18 cellular contexts compared by ENCODE assay signal in genomic region chr10:11616021-11616420, GRCh38. TPM values are rescaled to one million over a fixed set of nuclear protein-coding genes. Genes with fewer than 3 reads are reported as not detected.
A peak's percentile ranks its signal among the peaks of the same experiment; 100 is the strongest.
DNase-seq lines count a peak whose midpoint lies in the region; ATAC-seq, FAIRE-seq and TF ChIP-seq lines count a peak whose summit lies in the region.
"Had no signal": no experiment of that assay in that cellular context is flagged by ENCODE, and none has a peak within 500 bp of the region (broad histone marks: within the 10 kb centered on the region; RNA-seq: fewer than 3 reads in every experiment).

No MANE protein-coding gene starts in this region.

- TF ChIP-seq EP300 in K562 (IDR thresholded peaks at IDR 0.05; ENCODE audit: low read length), result no peak

- TF ChIP-seq POLR2A in K562 (conservative IDR thresholded peaks at IDR 0.05), result no peak

- DNase-seq in CD8-positive, alpha-beta T cell, result no peak
- DNase-seq in LHCN-M2 (ENCODE audit: low read depth) (peak; percentile 22), K562 (ENCODE audit: extremely low read depth in 1 of 4, low spot score in 3 of 4) (no peak), mesothelial cell of epicardium (ENCODE audit: low spot score in 2 of 2, unreplicated experiment in 2 of 2) (no peak), urothelium cell line (ENCODE audit: low spot score) (no peak), DMS 273 treated with DMSO at 0.1 percent for 48 hours (lab: John Stamatoyannopoulos, UW) (no peak), HuH-7 (ENCODE audit: low spot score) (no peak)
- DNase-seq in activated CD8-positive, alpha-beta T cell treated with anti-CD3 and anti-CD28 coated beads for 36 hours, result no peak
- DNase-seq: DND-41, MG63, NCI-H1105, NCI-H2081 treated with DMSO at 0.1 percent for 48 hours had no signal

- H3K4me2 ChIP-seq in K562 (ENCODE audit: insufficient read depth, low read length), result no peak overlapping the region
- H3K4me2 ChIP-seq: A549; BLaER1 treated with 17β-estradiol and CSF1 and Interleukin-3, amounts not matched to agents 10 nM and 100 nM; GM23338 had no signal

- in situ Hi-C loops in K562 (cut with MboI), result no loop called here

- H3K36me3 Mint-ChIP-seq in CD8-positive, alpha-beta T cell, result peaks cover 2% of the 10 kb centered on the region
- no peaks in the 10 kb centered on the region for H3K36me3 Mint-ChIP-seq in mesothelial cell of epicardium
- H3K36me3 Mint-ChIP-seq in activated CD8-positive, alpha-beta T cell treated with anti-CD3 and anti-CD28 coated beads for 36 hours (ENCODE audit: low read depth), result peaks cover 1% of the 10 kb centered on the region

- peaks cover 14% of the 10 kb centered on the region for H3K4me1 ChIP-seq in CD8-positive, alpha-beta T cell (ENCODE audit: insufficient read depth, low read length)
- peaks cover 12 to 29% of the 10 kb centered on the region in 2 experiments for H3K4me1 ChIP-seq in K562 (replicated peaks in 1 of 2; ENCODE audit: control insufficient read depth in 2 of 2, insufficient read depth in 2 of 2, low read length in 2 of 2)
- H3K4me1 ChIP-seq: A549 had no signal

- FAIRE-seq in K562 (lab: Jason Lieb, UNC), result no peak
- no peak for FAIRE-seq in urothelium cell line (lab: Jason Lieb, UNC)
- FAIRE-seq: A549, G401.6 had no signal

- H3K9ac ChIP-seq in K562 (ENCODE audit: insufficient read depth in 1 of 2, low read depth in 2 of 2, low read length in 2 of 2), result no peak overlapping the region
- H3K9ac ChIP-seq: BLaER1 treated with 17β-estradiol and CSF1 and Interleukin-3, amounts not matched to agents 10 nM and 100 nM had no signal

- H3K9me3 Mint-ChIP-seq in CD8-positive, alpha-beta T cell, result peaks cover 7% of the 10 kb centered on the region
- H3K9me3 Mint-ChIP-seq in mesothelial cell of epicardium, result peaks cover 6% of the 10 kb centered on the region
- peaks cover 10% of the 10 kb centered on the region for H3K9me3 Mint-ChIP-seq in activated CD8-positive, alpha-beta T cell treated with anti-CD3 and anti-CD28 coated beads for 36 hours
- H3K9me3 Mint-ChIP-seq: GM23338 had no signal

- peak overlapping the region; percentile 86; the same call in 1 of the 2 replicates for H2AFZ ChIP-seq in K562 (ENCODE audit: low read depth, low read length)
- H2AFZ ChIP-seq: GM23338 had no signal

- ATAC-seq in CD8-positive, alpha-beta T cell, result no peak
- no peak for ATAC-seq in K562
- no peak for ATAC-seq in activated CD8-positive, alpha-beta T cell treated with anti-CD3 and anti-CD28 coated beads for 36 hours
- ATAC-seq: A549, GM23338, Panc1 had no signal

- H4K20me1 ChIP-seq in K562 (replicated peaks; ENCODE audit: control insufficient read depth, insufficient read depth, low read length), result no peaks in the 10 kb centered on the region
- H4K20me1 ChIP-seq: BLaER1 treated with 17β-estradiol and CSF1 and Interleukin-3, amounts not matched to agents 10 nM and 100 nM had no signal

- H3K9me1 ChIP-seq in K562 (ENCODE audit: control insufficient read depth, insufficient read depth, low read length), result no peaks in the 10 kb centered on the region

- CTCF ChIA-PET in CD8-positive, alpha-beta T cell (lab: Charles Lee), result interaction anchor here (0.6 to 0.9 kb wide), 2 partner anchors 10 to 143 kb away, joined by 3 read pairs; no protein-coding TSS in a partner anchor
- CTCF ChIA-PET in K562 (lab: Yijun Ruan, JAX; ENCODE audit: low intra/inter-chr PET ratio), result no interaction called here
- CTCF ChIA-PET in activated CD8-positive, alpha-beta T cell treated with anti-CD3 and anti-CD28 coated beads for 36 hours (lab: Charles Lee), result interaction anchor here (0.7 to 1.5 kb wide), 5 partner anchors 12 to 141 kb away, joined by 3 read pairs; no protein-coding TSS in a partner anchor

- POLR2A ChIA-PET in CD8-positive, alpha-beta T cell (lab: Charles Lee), result no interaction called here
- POLR2A ChIA-PET in K562 (lab: Yijun Ruan, JAX), result no interaction called here
- POLR2A ChIA-PET in activated CD8-positive, alpha-beta T cell treated with anti-CD3 and anti-CD28 coated beads for 36 hours (lab: Charles Lee), result no interaction called here

- H3K4me1 Mint-ChIP-seq in CD8-positive, alpha-beta T cell (ENCODE audit: low read depth), result peaks cover 24% of the 10 kb centered on the region
- H3K4me1 Mint-ChIP-seq in mesothelial cell of epicardium, result peaks cover 15% of the 10 kb centered on the region
- peaks cover 16% of the 10 kb centered on the region for H3K4me1 Mint-ChIP-seq in activated CD8-positive, alpha-beta T cell treated with anti-CD3 and anti-CD28 coated beads for 36 hours (ENCODE audit: low read depth)

- no peak overlapping the region for H3K27ac ChIP-seq in CD8-positive, alpha-beta T cell (ENCODE audit: low read depth, low read length)
- no peak overlapping the region for H3K27ac ChIP-seq in K562 (ENCODE audit: extremely low read depth, low read depth, low read length)
- H3K27ac ChIP-seq: A549; BLaER1 treated with 17β-estradiol and CSF1 and Interleukin-3, amounts not matched to agents 10 nM and 100 nM; SJSA1 had no signal

- no peak for TF ChIP-seq CTCF in CD8-positive, alpha-beta T cell (IDR thresholded peaks at IDR 0.05)
- no peak for TF ChIP-seq CTCF in K562 (IDR thresholded peaks at IDR 0.05 in 2 of 3, conservative IDR thresholded peaks at IDR 0.05 in 1 of 3; ENCODE audit: insufficient read depth in 2 of 3, low read depth in 1 of 3, low read length in 3 of 3)
- no peak for TF ChIP-seq CTCF in mesothelial cell of epicardium (IDR thresholded peaks at IDR 0.05; ENCODE audit: unreplicated experiment)
- TF ChIP-seq CTCF in activated CD8-positive, alpha-beta T cell treated with anti-CD3 and anti-CD28 coated beads for 36 hours (IDR thresholded peaks at IDR 0.05), result no peak

- no peak overlapping the region for H3K4me3 ChIP-seq in CD8-positive, alpha-beta T cell (ENCODE audit: low read depth, low read length)
- no peak overlapping the region for H3K4me3 ChIP-seq in K562
- H3K4me3 ChIP-seq: A549; BLaER1 treated with 17β-estradiol and CSF1 and Interleukin-3, amounts not matched to agents 10 nM and 100 nM; GM23338; MG63; SJSA1 had no signal

- H3K4me3 Mint-ChIP-seq in CD8-positive, alpha-beta T cell, result no peak overlapping the region
- H3K4me3 Mint-ChIP-seq in mesothelial cell of epicardium, result no peak overlapping the region
- no peak overlapping the region for H3K4me3 Mint-ChIP-seq in activated CD8-positive, alpha-beta T cell treated with anti-CD3 and anti-CD28 coated beads for 36 hours
- H3K4me3 Mint-ChIP-seq: GM23338 had no signal

- BruUV-seq in K562 (replicated peaks; lab: Mats Ljungman, UMichigan), result no TSS peak

- H3K27me3 ChIP-seq in CD8-positive, alpha-beta T cell (ENCODE audit: insufficient read depth, low read length), result no peaks in the 10 kb centered on the region
- H3K27me3 ChIP-seq in K562 (ENCODE audit: control insufficient read depth in 2 of 2, insufficient read depth in 2 of 2, low read length in 2 of 2), result no peaks in the 10 kb centered on the region
- H3K27me3 ChIP-seq: BLaER1 treated with 17β-estradiol and CSF1 and Interleukin-3, amounts not matched to agents 10 nM and 100 nM; MG63; SJSA1 had no signal

- no peaks in the 10 kb centered on the region for H3K36me3 ChIP-seq in CD8-positive, alpha-beta T cell (ENCODE audit: insufficient read depth, low read length)
- H3K36me3 ChIP-seq in K562 (ENCODE audit: control insufficient read depth, insufficient read depth, low read length), result no peaks in the 10 kb centered on the region
- H3K36me3 ChIP-seq: BLaER1 treated with 17β-estradiol and CSF1 and Interleukin-3, amounts not matched to agents 10 nM and 100 nM; MG63 had no signal

- WGBS in K562 (ENCODE audit: insufficient coverage, low coverage, missing lambda C conversion rate), result 83% methylated on average over 4 of the region's 5 CpGs

- H3K9me3 ChIP-seq in CD8-positive, alpha-beta T cell (ENCODE audit: low read length), result no peaks in the 10 kb centered on the region
- 0 out of 2 replicates have a peak, but pooled peaks cover 12% of the 10 kb centered on the region for H3K9me3 ChIP-seq in K562 (replicated peaks; ENCODE audit: control insufficient read depth, insufficient read depth, low read depth, low read length)
- H3K9me3 ChIP-seq: A549, SJSA1 had no signal

- no peaks in the 10 kb centered on the region for H3K27me3 Mint-ChIP-seq in CD8-positive, alpha-beta T cell (ENCODE audit: low read depth)
- no peaks in the 10 kb centered on the region for H3K27me3 Mint-ChIP-seq in mesothelial cell of epicardium (ENCODE audit: low read depth)
- H3K27me3 Mint-ChIP-seq in activated CD8-positive, alpha-beta T cell treated with anti-CD3 and anti-CD28 coated beads for 36 hours, result peaks cover 4% of the 10 kb centered on the region

- no peak for TF ChIP-seq RAD21 in K562 (CRISPR knock-in tag; conservative IDR thresholded peaks at IDR 0.05 in 1 of 2, IDR thresholded peaks at IDR 0.05 in 1 of 2)

- peak overlapping the region; percentile 33 for H3K27ac Mint-ChIP-seq in CD8-positive, alpha-beta T cell
- peak overlapping the region; percentile 73 for H3K27ac Mint-ChIP-seq in mesothelial cell of epicardium
- no peak overlapping the region for H3K27ac Mint-ChIP-seq in activated CD8-positive, alpha-beta T cell treated with anti-CD3 and anti-CD28 coated beads for 36 hours
- H3K27ac Mint-ChIP-seq: GM23338 had no signal

- H3K79me2 ChIP-seq in K562 (ENCODE audit: control insufficient read depth, insufficient read depth, low read length), result peaks cover 4% of the 10 kb centered on the region; the same call in 2 of the 3 replicates

- intact Hi-C loops in CD8-positive, alpha-beta T cell (cut with DNase I, micrococcal nuclease), result loop anchor here (10.0 kb wide), 2 partner anchors 109 to 129 kb away; partner anchors contain the start of gene ECHDC3 (in 1 of the 2)
- intact Hi-C loops in K562 (cut with micrococcal nuclease), result loop anchor here (10.0 kb wide), 1 partner anchor 279 kb away; no protein-coding TSS in a partner anchor
- intact Hi-C loops in activated CD8-positive, alpha-beta T cell treated with anti-CD3 and anti-CD28 coated beads for 36 hours (cut with micrococcal nuclease), result no loop called here

RNA-seq across cellular contexts. Expression of gene USP6NL, which starts 4.6 kb away (rescaled TPM):
- total RNA-seq in CD8-positive, alpha-beta T cell, result 1 to 10 TPM; 5.7 to 6.3 TPM
- total RNA-seq in LHCN-M2 (2014; rRNA removed) (11.0 and 11.4 TPM in 2 replicates), K562 (2014; rRNA removed) (19.8 and 24.0 TPM in 2 replicates), K562 (2014; rRNA removed; fragmentation: Illumina TruSeq; extraction: Trizol) (20.4 and 23.6 TPM in 2 replicates), K562 (2015; rRNA removed; fragmentation: Illumina TruSeq; extraction: Trizol) (22.1 and 24.5 TPM in 2 replicates), K562 (2021) (25.1 and 26.6 TPM in 2 replicates), mesothelial cell of epicardium (34.8 to 36.4 TPM (median 35.8 TPM) in 3 replicates)
- 3.9 TPM for polyA plus RNA-seq in LHCN-M2 (2012)
- total RNA-seq in K562 (2011; cell fraction: chromatin; rRNA removed; ENCODE audit: low replicate concordance), result 21.7 and 68.0 TPM in 2 replicates
- total RNA-seq in K562 (2011; cell fraction: nucleolus; rRNA removed), result 11.3 and 18.0 TPM in 2 replicates
- total RNA-seq in K562 (2011; cell fraction: nucleoplasm; rRNA removed), result 45.8 and 75.7 TPM in 2 replicates
- polyA plus RNA-seq in K562 (2011; rRNA removed) (11.5 and 16.8 TPM in 2 replicates), K562 (2014; fragmentation: Illumina TruSeq; extraction: Trizol) (20.0 and 22.0 TPM in 2 replicates), K562 (2014; fragmentation: Nextera tagmentation; extraction: Ambion mirVana) (1 to 10 TPM; 3.2 to 3.8 TPM), K562 (2014; rRNA removed) (17.0 and 17.8 TPM in 2 replicates)
- 10.2 and 10.7 TPM in 2 replicates for polyA plus RNA-seq in K562 (2011; cell fraction: cytosol; rRNA removed)
- polyA plus RNA-seq in K562 (2011; cell fraction: nucleus; rRNA removed), result 22.8 and 27.5 TPM in 2 replicates
- 20.8 and 21.4 TPM in 2 replicates for polyA plus RNA-seq in K562 (2012)
- 19.0 and 21.8 TPM in 2 replicates for polyA minus RNA-seq in K562 (2011; rRNA and poly(A)+ RNA removed)
- 8.5 and 11.0 TPM in 2 replicates for polyA minus RNA-seq in K562 (2011; cell fraction: cytosol; rRNA and poly(A)+ RNA removed)
- polyA minus RNA-seq in K562 (2011; cell fraction: nucleus; rRNA and poly(A)+ RNA removed), result 20.2 and 24.8 TPM in 2 replicates
- 1 to 10 TPM; 2.3 to 2.5 TPM for total RNA-seq in activated CD8-positive, alpha-beta T cell treated with anti-CD3 and anti-CD28 coated beads for 36 hours
